In genomic region chr6:113623124-113623523, GRCh38 we compare ENCODE assay signal across 16 cellular contexts.
A peak's percentile ranks its signal among the peaks of the same experiment; 100 is the strongest.
DNase-seq lines count a peak whose midpoint lies in the region; ATAC-seq and TF ChIP-seq lines count a peak whose summit lies in the region.
"Had no signal": no experiment of that assay in that cellular context is flagged by ENCODE, and none has a peak within 500 bp of the region (broad histone marks: within the 10 kb centered on the region; RNA-seq: fewer than 3 reads in every experiment).

No MANE protein-coding gene starts in this region.

- no peak overlapping the region for H3K4me3 Mint-ChIP-seq in stimulated activated memory B cell treated with anti-CD40 and anti-IgM and Interleukin-4, amounts not matched to agents 10 μg/mL and 1 μg/mL and 100 μg/mL, for 72 hours
- no peak overlapping the region for H3K4me3 Mint-ChIP-seq in T-cell

- TF ChIP-seq POLR2A in tibial nerve (IDR thresholded peaks at IDR 0.05): no peak

- H3F3A ChIP-seq in SK-N-SH (replicated peaks; ENCODE audit: insufficient read depth): no peaks in the 10 kb centered on the region

- H3K9me2 ChIP-seq in SK-N-SH: no peaks in the 10 kb centered on the region

- H3K36me3 ChIP-seq in SK-N-SH (replicated peaks in 1 of 2; ENCODE audit: control insufficient read depth in 1 of 2, insufficient read depth in 2 of 2, low read length in 1 of 2) (no peaks in the 10 kb centered on the region), tibial nerve (no peaks in the 10 kb centered on the region)

- H3K4me1 ChIP-seq in SK-N-SH (ENCODE audit: control insufficient read depth in 1 of 2, insufficient read depth in 2 of 2, low read depth in 1 of 2, low read length in 1 of 2) (peaks cover 4% of the 10 kb centered on the region in 2 experiments; a peak in 2 of 4 replicates), tibial nerve (peaks cover 0 to 15% (median 2%) of the 10 kb centered on the region in 4 donors)

- H3K27me3 ChIP-seq in SK-N-SH (ENCODE audit: insufficient read depth) (no peaks in the 10 kb centered on the region), tibial nerve (no peaks in the 10 kb centered on the region)

- no peak for TF ChIP-seq RAD21 in SK-N-SH (IDR thresholded peaks at IDR 0.05; ENCODE audit: low read length)

- H3K4me1 Mint-ChIP-seq in stimulated activated memory B cell treated with anti-CD40 and anti-IgM and Interleukin-4, amounts not matched to agents 10 μg/mL and 1 μg/mL and 100 μg/mL, for 72 hours: peaks cover 53% of the 10 kb centered on the region
- H3K4me1 Mint-ChIP-seq in T-cell: no peaks in the 10 kb centered on the region

- no peak for TF ChIP-seq CTCF in SK-N-SH (IDR thresholded peaks at IDR 0.05)
- TF ChIP-seq CTCF in fibroblast of mammary gland (conservative IDR thresholded peaks at IDR 0.05; ENCODE audit: control insufficient read depth, insufficient read depth, low read depth, low read length): no peak
- TF ChIP-seq CTCF in tibial nerve (IDR thresholded peaks at IDR 0.05): no peak

- H3K9me3 ChIP-seq in SK-N-SH: no peaks in the 10 kb centered on the region
- no peaks in the 10 kb centered on the region for H3K9me3 ChIP-seq in tibial nerve

- peak overlapping the region in 1 of 2 experiments; percentile 40; a peak in 1 of 4 replicates for H3K27ac ChIP-seq in SK-N-SH (ENCODE audit: low read depth in 2 of 2, low read length in 1 of 2)
- no peak overlapping the region for H3K27ac ChIP-seq in tibial nerve

- H2AFZ ChIP-seq in SK-N-SH (ENCODE audit: low read depth): no peak overlapping the region

- H3K27me3 Mint-ChIP-seq in stimulated activated memory B cell treated with anti-CD40 and anti-IgM and Interleukin-4, amounts not matched to agents 10 μg/mL and 1 μg/mL and 100 μg/mL, for 72 hours: no peaks in the 10 kb centered on the region
- peaks cover 0 to 11% of the 10 kb centered on the region in 2 donors for H3K27me3 Mint-ChIP-seq in T-cell

- no peak overlapping the region for H3K9ac ChIP-seq in SK-N-SH

- POLR2A ChIA-PET in SK-N-SH (lab: Yijun Ruan, JAX) (no interaction called here), T-cell (lab: Charles Lee) (no interaction called here)

- H3K36me3 Mint-ChIP-seq in stimulated activated memory B cell treated with anti-CD40 and anti-IgM and Interleukin-4, amounts not matched to agents 10 μg/mL and 1 μg/mL and 100 μg/mL, for 72 hours: peaks cover 14% of the 10 kb centered on the region
- no peaks in the 10 kb centered on the region for H3K36me3 Mint-ChIP-seq in T-cell

- H3K27ac Mint-ChIP-seq in stimulated activated memory B cell treated with anti-CD40 and anti-IgM and Interleukin-4, amounts not matched to agents 10 μg/mL and 1 μg/mL and 100 μg/mL, for 72 hours: peak overlapping the region; percentile 28
- no peak overlapping the region for H3K27ac Mint-ChIP-seq in T-cell

- no peak for TF ChIP-seq EP300 in SK-N-SH (IDR thresholded peaks at IDR 0.05; ENCODE audit: borderline replicate concordance in 1 of 2, low read depth in 1 of 2, low read length in 1 of 2)
- no peak for TF ChIP-seq EP300 in tibial nerve (IDR thresholded peaks at IDR 0.05)

- H3K9me3 Mint-ChIP-seq in stimulated activated memory B cell treated with anti-CD40 and anti-IgM and Interleukin-4, amounts not matched to agents 10 μg/mL and 1 μg/mL and 100 μg/mL, for 72 hours: no peaks in the 10 kb centered on the region
- H3K9me3 Mint-ChIP-seq in T-cell: no peaks in the 10 kb centered on the region

- H3K79me2 ChIP-seq in SK-N-SH (ENCODE audit: insufficient read depth): no peaks in the 10 kb centered on the region

- ATAC-seq in stimulated activated memory B cell treated with anti-CD40 and anti-IgM and Interleukin-4, amounts not matched to agents 10 μg/mL and 1 μg/mL and 100 μg/mL, for 72 hours: no peak
- no peak for ATAC-seq in T-cell (replicated peaks in 1 of 4)
- ATAC-seq: Panc1, Right ventricle myocardium inferior had no signal

- H3K4me2 ChIP-seq in SK-N-SH: no peak overlapping the region

- no peak overlapping the region for H3K4me3 ChIP-seq in SK-N-SH (ENCODE audit: low read depth in 2 of 2, low read length in 1 of 2)
- no peak overlapping the region for H3K4me3 ChIP-seq in fibroblast of mammary gland (ENCODE audit: control insufficient read depth, low read depth, low read length)
- no peak overlapping the region for H3K4me3 ChIP-seq in tibial nerve

- CTCF ChIA-PET in SK-N-SH (lab: Yijun Ruan, JAX): no interaction called here
- CTCF ChIA-PET in T-cell (lab: Charles Lee): no interaction called here

- DNase-seq in GM04504 (ENCODE audit: low read depth) (peak; percentile 32), SK-N-SH (no peak), fibroblast of mammary gland (ENCODE audit: low read depth) (peak; percentile 58), RPMI8226 (no peak), tibial nerve (ENCODE audit: low spot score in 2 of 2) (no peak), T-cell (no peak)
- DNase-seq: COR-L47, GOT3, KG1, NCI-H1436, NCI-H2029 treated with DMSO at 0.1 percent for 48 hours, NCI-H2171 treated with DMSO at 0.1 percent for 48 hours, NCI-H524 had no signal

- H4K20me1 ChIP-seq in SK-N-SH (ENCODE audit: insufficient read depth): no peaks in the 10 kb centered on the region

TF ChIP-seq in SK-N-SH, 30 proteins besides CTCF, POLR2A, EP300 and RAD21:
- TF ChIP-seq PBX3 (IDR thresholded peaks at IDR 0.05) (peak; percentile 25; the same call in 1 of the 2 replicates), POLR2AphosphoS5 (IDR thresholded peaks at IDR 0.05; ENCODE audit: low read depth, low read length) (no peak)

Comparison
In these comparisons a context has a peak if more than half of its experiments do, and no peak if none do; other contexts are left out.
1. DNase-seq: peak in GM04504 (single experiment) and fibroblast of mammary gland (single experiment); none in SK-N-SH (single experiment), RPMI8226 (single experiment), tibial nerve (0 of 2) and T-cell (0 of 34).